ENCODE assay signal across 1 cellular context in genomic region chr2:102166189-102166845, GRCh38.
TF ChIP-seq lines count a peak whose summit lies in the region.

No MANE protein-coding gene starts in this region.

TF ChIP-seq in K562, 482 proteins besides CTCF, POLR2A, EP300 and RAD21 (continued from another document):
- TF ChIP-seq, protein P1, sequence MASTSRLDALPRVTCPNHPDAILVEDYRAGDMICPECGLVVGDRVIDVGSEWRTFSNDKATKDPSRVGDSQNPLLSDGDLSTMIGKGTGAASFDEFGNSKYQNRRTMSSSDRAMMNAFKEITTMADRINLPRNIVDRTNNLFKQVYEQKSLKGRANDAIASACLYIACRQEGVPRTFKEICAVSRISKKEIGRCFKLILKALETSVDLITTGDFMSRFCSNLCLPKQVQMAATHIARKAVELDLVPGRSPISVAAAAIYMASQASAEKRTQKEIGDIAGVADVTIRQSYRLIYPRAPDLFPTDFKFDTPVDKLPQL (IDR thresholded peaks at IDR 0.05; ENCODE audit: extremely low read depth, insufficient read length), result no peak
- TF ChIP-seq, protein P2, sequence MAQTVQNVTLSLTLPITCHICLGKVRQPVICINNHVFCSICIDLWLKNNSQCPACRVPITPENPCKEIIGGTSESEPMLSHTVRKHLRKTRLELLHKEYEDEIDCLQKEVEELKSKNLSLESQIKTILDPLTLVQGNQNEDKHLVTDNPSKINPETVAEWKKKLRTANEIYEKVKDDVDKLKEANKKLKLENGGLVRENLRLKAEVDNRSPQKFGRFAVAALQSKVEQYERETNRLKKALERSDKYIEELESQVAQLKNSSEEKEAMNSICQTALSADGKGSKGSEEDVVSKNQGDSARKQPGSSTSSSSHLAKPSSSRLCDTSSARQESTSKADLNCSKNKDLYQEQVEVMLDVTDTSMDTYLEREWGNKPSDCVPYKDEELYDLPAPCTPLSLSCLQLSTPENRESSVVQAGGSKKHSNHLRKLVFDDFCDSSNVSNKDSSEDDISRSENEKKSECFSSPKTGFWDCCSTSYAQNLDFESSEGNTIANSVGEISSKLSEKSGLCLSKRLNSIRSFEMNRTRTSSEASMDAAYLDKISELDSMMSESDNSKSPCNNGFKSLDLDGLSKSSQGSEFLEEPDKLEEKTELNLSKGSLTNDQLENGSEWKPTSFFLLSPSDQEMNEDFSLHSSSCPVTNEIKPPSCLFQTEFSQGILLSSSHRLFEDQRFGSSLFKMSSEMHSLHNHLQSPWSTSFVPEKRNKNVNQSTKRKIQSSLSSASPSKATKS (CRISPR knock-in tag; IDR thresholded peaks at IDR 0.05), result no peak
- TF ChIP-seq, protein P3, sequence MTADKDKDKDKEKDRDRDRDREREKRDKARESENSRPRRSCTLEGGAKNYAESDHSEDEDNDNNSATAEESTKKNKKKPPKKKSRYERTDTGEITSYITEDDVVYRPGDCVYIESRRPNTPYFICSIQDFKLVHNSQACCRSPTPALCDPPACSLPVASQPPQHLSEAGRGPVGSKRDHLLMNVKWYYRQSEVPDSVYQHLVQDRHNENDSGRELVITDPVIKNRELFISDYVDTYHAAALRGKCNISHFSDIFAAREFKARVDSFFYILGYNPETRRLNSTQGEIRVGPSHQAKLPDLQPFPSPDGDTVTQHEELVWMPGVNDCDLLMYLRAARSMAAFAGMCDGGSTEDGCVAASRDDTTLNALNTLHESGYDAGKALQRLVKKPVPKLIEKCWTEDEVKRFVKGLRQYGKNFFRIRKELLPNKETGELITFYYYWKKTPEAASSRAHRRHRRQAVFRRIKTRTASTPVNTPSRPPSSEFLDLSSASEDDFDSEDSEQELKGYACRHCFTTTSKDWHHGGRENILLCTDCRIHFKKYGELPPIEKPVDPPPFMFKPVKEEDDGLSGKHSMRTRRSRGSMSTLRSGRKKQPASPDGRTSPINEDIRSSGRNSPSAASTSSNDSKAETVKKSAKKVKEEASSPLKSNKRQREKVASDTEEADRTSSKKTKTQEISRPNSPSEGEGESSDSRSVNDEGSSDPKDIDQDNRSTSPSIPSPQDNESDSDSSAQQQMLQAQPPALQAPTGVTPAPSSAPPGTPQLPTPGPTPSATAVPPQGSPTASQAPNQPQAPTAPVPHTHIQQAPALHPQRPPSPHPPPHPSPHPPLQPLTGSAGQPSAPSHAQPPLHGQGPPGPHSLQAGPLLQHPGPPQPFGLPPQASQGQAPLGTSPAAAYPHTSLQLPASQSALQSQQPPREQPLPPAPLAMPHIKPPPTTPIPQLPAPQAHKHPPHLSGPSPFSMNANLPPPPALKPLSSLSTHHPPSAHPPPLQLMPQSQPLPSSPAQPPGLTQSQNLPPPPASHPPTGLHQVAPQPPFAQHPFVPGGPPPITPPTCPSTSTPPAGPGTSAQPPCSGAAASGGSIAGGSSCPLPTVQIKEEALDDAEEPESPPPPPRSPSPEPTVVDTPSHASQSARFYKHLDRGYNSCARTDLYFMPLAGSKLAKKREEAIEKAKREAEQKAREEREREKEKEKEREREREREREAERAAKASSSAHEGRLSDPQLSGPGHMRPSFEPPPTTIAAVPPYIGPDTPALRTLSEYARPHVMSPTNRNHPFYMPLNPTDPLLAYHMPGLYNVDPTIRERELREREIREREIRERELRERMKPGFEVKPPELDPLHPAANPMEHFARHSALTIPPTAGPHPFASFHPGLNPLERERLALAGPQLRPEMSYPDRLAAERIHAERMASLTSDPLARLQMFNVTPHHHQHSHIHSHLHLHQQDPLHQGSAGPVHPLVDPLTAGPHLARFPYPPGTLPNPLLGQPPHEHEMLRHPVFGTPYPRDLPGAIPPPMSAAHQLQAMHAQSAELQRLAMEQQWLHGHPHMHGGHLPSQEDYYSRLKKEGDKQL (CRISPR knock-in tag; IDR thresholded peaks at IDR 0.05; ENCODE audit: borderline replicate concordance), result no peak
- TF ChIP-seq ARID2 (IDR thresholded peaks at IDR 0.05), result peak; percentile 56; the same call in 1 of the 2 replicates
TF ChIP-seq in K562: peak in this region for 11.
